In the genomic region with DNA sequence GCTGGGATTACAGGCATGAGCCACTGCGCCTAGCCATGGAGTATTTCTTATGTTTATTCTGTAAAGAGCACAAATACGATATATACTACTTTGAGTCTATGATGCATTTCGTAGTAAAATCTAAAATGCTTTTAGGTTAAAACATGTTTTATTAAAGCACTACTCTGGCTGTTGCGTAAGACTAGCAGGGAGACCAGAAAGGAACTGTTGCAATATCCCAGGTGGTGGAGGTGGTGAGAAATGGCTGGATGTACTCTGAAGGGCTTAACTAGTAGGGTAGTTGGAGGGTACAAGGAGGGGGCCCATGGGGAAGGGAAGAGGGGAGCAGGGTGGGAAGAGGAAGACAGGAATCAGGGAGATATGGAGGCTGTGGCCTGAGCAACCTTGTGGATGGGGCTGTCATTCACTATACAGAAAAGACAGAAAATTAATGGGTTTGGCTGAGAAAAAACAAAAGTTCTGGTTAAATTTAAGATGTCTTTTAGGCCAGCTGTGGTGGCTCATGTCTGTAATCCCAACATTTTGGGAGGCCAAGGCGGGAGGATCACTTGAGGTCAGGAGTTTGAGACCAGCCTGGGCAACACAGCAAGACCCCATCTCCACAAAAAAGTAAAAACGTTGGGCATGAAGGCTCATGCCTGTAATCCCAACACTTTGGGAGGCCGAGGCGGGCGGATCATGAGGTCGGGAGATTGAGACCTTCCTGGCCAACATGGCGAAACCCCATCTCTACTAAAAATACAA, we compare ENCODE assay signal across 1 cellular context.
TF ChIP-seq lines count a peak whose summit lies in the region.

No MANE protein-coding gene starts in this region.

TF ChIP-seq in GM12878, 131 proteins besides CTCF, POLR2A, EP300 and RAD21:
- TF ChIP-seq ZNF24 (IDR thresholded peaks at IDR 0.05) = no peak
- TF ChIP-seq, protein P1, sequence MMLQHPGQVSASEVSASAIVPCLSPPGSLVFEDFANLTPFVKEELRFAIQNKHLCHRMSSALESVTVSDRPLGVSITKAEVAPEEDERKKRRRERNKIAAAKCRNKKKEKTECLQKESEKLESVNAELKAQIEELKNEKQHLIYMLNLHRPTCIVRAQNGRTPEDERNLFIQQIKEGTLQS (IDR thresholded peaks at IDR 0.05; ENCODE audit: borderline replicate concordance, extremely low read depth, low read depth, low read length) = no peak
